Comparison of ENCODE assay signal across 1 cellular context in the genomic region with DNA sequence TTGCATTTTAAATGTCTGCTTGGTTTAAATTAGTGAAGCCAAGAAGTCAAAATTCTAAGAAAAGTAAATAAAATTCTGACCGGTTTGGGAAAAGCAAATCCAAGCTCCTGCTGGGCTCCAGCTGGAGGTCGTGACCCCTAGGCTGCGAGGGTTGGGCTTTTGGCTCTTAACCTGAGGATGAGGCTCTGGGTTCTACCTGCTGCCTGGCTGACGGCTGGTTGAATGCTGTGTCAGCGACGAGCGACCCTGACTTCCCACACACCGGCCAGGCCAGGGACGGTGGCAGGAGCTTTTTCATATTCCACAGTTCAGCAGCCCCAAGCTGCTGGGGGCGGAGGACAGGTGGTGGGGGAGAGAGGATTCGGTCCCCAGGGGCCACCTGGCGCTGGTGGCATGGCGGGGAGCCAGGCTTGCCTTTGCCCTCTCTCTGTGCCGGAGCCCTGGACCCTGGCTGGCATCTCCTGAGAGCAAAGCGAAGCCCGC.
TF ChIP-seq lines count a peak whose summit lies in the region.

No MANE protein-coding gene starts in this region.

TF ChIP-seq in HepG2, 621 proteins besides CTCF, POLR2A, EP300 and RAD21 (continued from another document):
- TF ChIP-seq, protein P1, sequence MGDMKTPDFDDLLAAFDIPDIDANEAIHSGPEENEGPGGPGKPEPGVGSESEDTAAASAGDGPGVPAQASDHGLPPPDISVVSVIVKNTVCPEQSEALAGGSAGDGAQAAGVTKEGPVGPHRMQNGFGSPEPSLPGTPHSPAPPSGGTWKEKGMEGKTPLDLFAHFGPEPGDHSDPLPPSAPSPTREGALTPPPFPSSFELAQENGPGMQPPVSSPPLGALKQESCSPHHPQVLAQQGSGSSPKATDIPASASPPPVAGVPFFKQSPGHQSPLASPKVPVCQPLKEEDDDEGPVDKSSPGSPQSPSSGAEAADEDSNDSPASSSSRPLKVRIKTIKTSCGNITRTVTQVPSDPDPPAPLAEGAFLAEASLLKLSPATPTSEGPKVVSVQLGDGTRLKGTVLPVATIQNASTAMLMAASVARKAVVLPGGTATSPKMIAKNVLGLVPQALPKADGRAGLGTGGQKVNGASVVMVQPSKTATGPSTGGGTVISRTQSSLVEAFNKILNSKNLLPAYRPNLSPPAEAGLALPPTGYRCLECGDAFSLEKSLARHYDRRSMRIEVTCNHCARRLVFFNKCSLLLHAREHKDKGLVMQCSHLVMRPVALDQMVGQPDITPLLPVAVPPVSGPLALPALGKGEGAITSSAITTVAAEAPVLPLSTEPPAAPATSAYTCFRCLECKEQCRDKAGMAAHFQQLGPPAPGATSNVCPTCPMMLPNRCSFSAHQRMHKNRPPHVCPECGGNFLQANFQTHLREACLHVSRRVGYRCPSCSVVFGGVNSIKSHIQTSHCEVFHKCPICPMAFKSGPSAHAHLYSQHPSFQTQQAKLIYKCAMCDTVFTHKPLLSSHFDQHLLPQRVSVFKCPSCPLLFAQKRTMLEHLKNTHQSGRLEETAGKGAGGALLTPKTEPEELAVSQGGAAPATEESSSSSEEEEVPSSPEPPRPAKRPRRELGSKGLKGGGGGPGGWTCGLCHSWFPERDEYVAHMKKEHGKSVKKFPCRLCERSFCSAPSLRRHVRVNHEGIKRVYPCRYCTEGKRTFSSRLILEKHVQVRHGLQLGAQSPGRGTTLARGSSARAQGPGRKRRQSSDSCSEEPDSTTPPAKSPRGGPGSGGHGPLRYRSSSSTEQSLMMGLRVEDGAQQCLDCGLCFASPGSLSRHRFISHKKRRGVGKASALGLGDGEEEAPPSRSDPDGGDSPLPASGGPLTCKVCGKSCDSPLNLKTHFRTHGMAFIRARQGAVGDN (CRISPR knock-in tag; IDR thresholded peaks at IDR 0.05) = no peak
- TF ChIP-seq GATA4 (IDR thresholded peaks at IDR 0.05; ENCODE audit: borderline replicate concordance, low read depth) (no peak), ZSCAN21 (CRISPR knock-in tag; IDR thresholded peaks at IDR 0.05; ENCODE audit: borderline replicate concordance) (no peak), CBFB (CRISPR knock-in tag; IDR thresholded peaks at IDR 0.05) (no peak), CBX5 (CRISPR knock-in tag; IDR thresholded peaks at IDR 0.05; ENCODE audit: borderline replicate concordance) (no peak), ZNF773 (CRISPR knock-in tag; IDR thresholded peaks at IDR 0.05; ENCODE audit: borderline replicate concordance) (no peak), SUZ12 (IDR thresholded peaks at IDR 0.05; ENCODE audit: low read depth, low read length) (no peak)
